18 cellular contexts compared by ENCODE assay signal in genomic region chr2:28949190-28949589, GRCh38. TPM values are rescaled to one million over a fixed set of nuclear protein-coding genes. Genes with fewer than 3 reads are reported as not detected.
DNase-seq lines count a peak whose midpoint lies in the region; ATAC-seq, FAIRE-seq and TF ChIP-seq lines count a peak whose summit lies in the region.
"Had no signal": no experiment of that assay in that cellular context is flagged by ENCODE, and none has a peak within 500 bp of the region (broad histone marks: within the 10 kb centered on the region; RNA-seq: fewer than 3 reads in every experiment).

No MANE protein-coding gene starts in this region.

- intact Hi-C loops in cardiac septum (cut with DNase I): no loop called here

- H3K27me3 ChIP-seq in endodermal cell (ENCODE audit: control insufficient read depth, insufficient read depth, low read length, poor library complexity, severe bottlenecking): no peaks in the 10 kb centered on the region
- H3K27me3 ChIP-seq: BE2C had no signal

- DNase-seq in stimulated activated naive CD8-positive, alpha-beta T cell treated with anti-CD3 and anti-CD28 coated beads, Interleukin-15, amount 100 ng/mL, for 72 hours: no peak
- DNase-seq in HTR-8/SVneo (ENCODE audit: insufficient read length, low spot score) (no peak), endodermal cell (no peak), cardiac septum (ENCODE audit: low spot score) (no peak)
- DNase-seq: ACHN; BE2C; C1 segment of cervical spinal cord; Caco-2; CD4-positive, CD25-positive, alpha-beta regulatory T cell; IMR-90; KBM-7 had no signal

- H3K9me3 ChIP-seq in endodermal cell (ENCODE audit: control insufficient read depth, low read length): peaks cover 38% of the 10 kb centered on the region
- H3K9me3 ChIP-seq: BE2C had no signal

- H3K27ac ChIP-seq in endodermal cell (ENCODE audit: low read depth, low read length): no peak overlapping the region

- H3K9me3 Mint-ChIP-seq in stimulated activated naive CD8-positive, alpha-beta T cell treated with anti-CD3 and anti-CD28 coated beads, Interleukin-15, Interleukin-2, amounts not matched to agents 100 ng/mL and 50 ng/mL, for 24 hours: peaks cover 4% of the 10 kb centered on the region
- H3K9me3 Mint-ChIP-seq in stimulated activated naive CD8-positive, alpha-beta T cell treated with anti-CD3 and anti-CD28 coated beads, Interleukin-15, amount 100 ng/mL, for 72 hours: peaks cover 0 to 9% of the 10 kb centered on the region in 2 donors
- H3K9me3 Mint-ChIP-seq in endodermal cell: peaks cover 31% of the 10 kb centered on the region

- no peak for ATAC-seq in stimulated activated naive CD8-positive, alpha-beta T cell treated with anti-CD3 and anti-CD28 coated beads, Interleukin-15, amount 100 ng/mL, for 72 hours
- ATAC-seq in GM19467 (IDR thresholded peaks at IDR 0.05; ENCODE audit: unreplicated experiment): no peak
- no peak for ATAC-seq in GM19351 (IDR thresholded peaks at IDR 0.05; ENCODE audit: unreplicated experiment)

- H3K27me3 Mint-ChIP-seq in stimulated activated naive CD8-positive, alpha-beta T cell treated with anti-CD3 and anti-CD28 coated beads, Interleukin-15, Interleukin-2, amounts not matched to agents 100 ng/mL and 50 ng/mL, for 24 hours: no peaks in the 10 kb centered on the region
- H3K27me3 Mint-ChIP-seq in stimulated activated naive CD8-positive, alpha-beta T cell treated with anti-CD3 and anti-CD28 coated beads, Interleukin-15, amount 100 ng/mL, for 72 hours: no peaks in the 10 kb centered on the region
- no peaks in the 10 kb centered on the region for H3K27me3 Mint-ChIP-seq in endodermal cell (ENCODE audit: insufficient read depth)
- H3K27me3 Mint-ChIP-seq: CD4-positive, CD25-positive, alpha-beta regulatory T cell had no signal

- no peak overlapping the region for H3K4me3 Mint-ChIP-seq in stimulated activated naive CD8-positive, alpha-beta T cell treated with anti-CD3 and anti-CD28 coated beads, Interleukin-15, Interleukin-2, amounts not matched to agents 100 ng/mL and 50 ng/mL, for 24 hours
- H3K4me3 Mint-ChIP-seq in stimulated activated naive CD8-positive, alpha-beta T cell treated with anti-CD3 and anti-CD28 coated beads, Interleukin-15, amount 100 ng/mL, for 72 hours: no peak overlapping the region
- H3K4me3 Mint-ChIP-seq in endodermal cell: no peak overlapping the region
- H3K4me3 Mint-ChIP-seq: CD4-positive, CD25-positive, alpha-beta regulatory T cell had no signal

- peaks cover 50% of the 10 kb centered on the region for H3K36me3 Mint-ChIP-seq in stimulated activated naive CD8-positive, alpha-beta T cell treated with anti-CD3 and anti-CD28 coated beads, Interleukin-15, Interleukin-2, amounts not matched to agents 100 ng/mL and 50 ng/mL, for 24 hours (ENCODE audit: low read depth)
- peaks cover 55% of the 10 kb centered on the region for H3K36me3 Mint-ChIP-seq in endodermal cell (ENCODE audit: low read depth)

- peak overlapping the region; percentile 31 for H3K27ac Mint-ChIP-seq in stimulated activated naive CD8-positive, alpha-beta T cell treated with anti-CD3 and anti-CD28 coated beads, Interleukin-15, Interleukin-2, amounts not matched to agents 100 ng/mL and 50 ng/mL, for 24 hours
- H3K27ac Mint-ChIP-seq in stimulated activated naive CD8-positive, alpha-beta T cell treated with anti-CD3 and anti-CD28 coated beads, Interleukin-15, amount 100 ng/mL, for 72 hours: no peak overlapping the region
- no peak overlapping the region for H3K27ac Mint-ChIP-seq in endodermal cell

- peak; percentile 67 for FAIRE-seq in HTR-8/SVneo (lab: Jason Lieb, UNC)
- FAIRE-seq: G401.6, GM12892, GM18507 had no signal

- no peaks in the 10 kb centered on the region for H3K4me1 ChIP-seq in endodermal cell (ENCODE audit: control insufficient read depth, insufficient read depth, low read length)
- H3K4me1 ChIP-seq: BE2C had no signal

- peak overlapping the region; percentile 44 for H3K4me3 ChIP-seq in endodermal cell (ENCODE audit: low read length)
- H3K4me3 ChIP-seq: HAP-1 had no signal

- 100% methylated on average over 1 of the region's 1 CpG; no CpG with 5 or more reads in 1 of the 2 experiments for WGBS in endodermal cell (ENCODE audit: insufficient coverage in 1 of 2, insufficient read length in 1 of 2), 2 experiments

- H3K36me3 ChIP-seq in endodermal cell (ENCODE audit: control insufficient read depth, insufficient read depth, low read length): peaks cover 57% of the 10 kb centered on the region

- TF ChIP-seq CTCF in endodermal cell (conservative IDR thresholded peaks at IDR 0.05): no peak

- no peak overlapping the region for H3K9ac ChIP-seq in endodermal cell (ENCODE audit: extremely low read depth, low read length, poor library complexity, severe bottlenecking)

- H3K4me1 Mint-ChIP-seq in stimulated activated naive CD8-positive, alpha-beta T cell treated with anti-CD3 and anti-CD28 coated beads, Interleukin-15, Interleukin-2, amounts not matched to agents 100 ng/mL and 50 ng/mL, for 24 hours (ENCODE audit: low read depth): peaks cover 17% of the 10 kb centered on the region
- peaks cover 4% of the 10 kb centered on the region for H3K4me1 Mint-ChIP-seq in stimulated activated naive CD8-positive, alpha-beta T cell treated with anti-CD3 and anti-CD28 coated beads, Interleukin-15, amount 100 ng/mL, for 72 hours
- peaks cover 12% of the 10 kb centered on the region for H3K4me1 Mint-ChIP-seq in endodermal cell

RNA-seq across cellular contexts. Expression of gene TOGARAM2, which starts 31.9 kb away (rescaled TPM):
- total RNA-seq in endodermal cell: 1 to 10 TPM in 1 of 2 donors, under 1 TPM in 1; 0.86 to 4.2 TPM
- polyA plus RNA-seq in endodermal cell (2013, experiment 1 of 2): 0.43 TPM
- polyA plus RNA-seq in endodermal cell (2013, experiment 2 of 2): 0.50 TPM
- total RNA-seq in cardiac septum: 0.48 TPM

RNA-seq across cellular contexts. Expression of gene WDR43, which starts 54.7 kb away (rescaled TPM):
- total RNA-seq in endodermal cell (10 to 100 TPM; 64.3 to 77.7 TPM), cardiac septum (25.9 TPM)
- polyA plus RNA-seq in endodermal cell (2013, experiment 1 of 2): 33.6 TPM
- 31.3 TPM for polyA plus RNA-seq in endodermal cell (2013, experiment 2 of 2)
